1 cellular context compared by ENCODE assay signal in genomic region chr14:63764620-63765139, GRCh38.
TF ChIP-seq lines count a peak whose summit lies in the region.

No MANE protein-coding gene starts in this region.

TF ChIP-seq in IMR-90, 13 proteins besides CTCF, POLR2A, EP300 and RAD21:
- TF ChIP-seq RFX5 (IDR thresholded peaks at IDR 0.05; ENCODE audit: low read depth, low read length) (no peak), USF2 (IDR thresholded peaks at IDR 0.05; ENCODE audit: low read depth, low read length) (no peak), SMC3 (IDR thresholded peaks at IDR 0.05; ENCODE audit: low read depth, low read length) (no peak), MXI1 (IDR thresholded peaks at IDR 0.05; ENCODE audit: borderline replicate concordance, low read depth, low read length) (no peak), FOS (IDR thresholded peaks at IDR 0.05; ENCODE audit: low read depth, low read length) (no peak), CHD1 (IDR thresholded peaks at IDR 0.05; ENCODE audit: low read depth, low read length) (no peak)
